21 cellular contexts compared by ENCODE assay signal in the genomic region with DNA sequence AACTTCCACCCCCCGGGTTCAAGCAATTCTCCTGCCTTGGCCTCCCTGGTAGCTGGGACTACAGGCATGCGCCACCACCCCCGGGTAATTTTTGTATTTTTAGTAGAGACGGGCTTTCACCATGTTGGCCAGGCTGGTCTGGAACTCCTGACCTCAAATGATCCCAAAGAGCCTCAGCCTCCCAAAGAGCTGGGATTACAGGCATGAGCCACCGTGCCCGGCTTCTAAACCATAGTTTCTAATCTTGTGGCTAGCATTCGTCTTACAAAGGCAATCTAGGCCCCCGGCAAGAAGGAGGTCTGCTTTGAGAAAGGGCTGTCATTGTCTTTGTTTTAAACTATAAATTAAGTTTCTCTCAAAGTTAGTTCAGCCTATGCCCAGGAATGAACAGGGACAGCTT. TPM values are rescaled to one million over a fixed set of nuclear protein-coding genes. Genes with fewer than 3 reads are reported as not detected.
DNase-seq lines count a peak whose midpoint lies in the region; ATAC-seq and TF ChIP-seq lines count a peak whose summit lies in the region.
"Had no signal": no experiment of that assay in that cellular context is flagged by ENCODE, and none has a peak within 500 bp of the region (broad histone marks: within the 10 kb centered on the region; RNA-seq: fewer than 3 reads in every experiment).

No MANE protein-coding gene starts in this region.

- no peaks in the 10 kb centered on the region for H3K9me3 Mint-ChIP-seq in activated CD8-positive, alpha-beta memory T cell treated with anti-CD3 and anti-CD28 coated beads, Interleukin-2, amount 10 ng/mL, durations not matched to agents 7 days and 5 days (ENCODE audit: low read depth)
- H3K9me3 Mint-ChIP-seq in H9 (no peaks in the 10 kb centered on the region), WTC11 (no peaks in the 10 kb centered on the region), nephron (peaks cover 2% of the 10 kb centered on the region)
- H3K9me3 Mint-ChIP-seq: CD4-positive, alpha-beta memory T cell had no signal

- H3K23me2 ChIP-seq in H9 (ENCODE audit: insufficient read length, low read depth, low read length, poor library complexity, severe bottlenecking): no peaks in the 10 kb centered on the region

- no peak for TF ChIP-seq POLR2A in testis (IDR thresholded peaks at IDR 0.05)

- POLR2A ChIA-PET in WTC11 (lab: Charles Lee): interaction anchor here (1.2 kb wide), 1 partner anchor 14 kb away, joined by 5 read pairs; no protein-coding TSS in a partner anchor

- H3K36me3 ChIP-seq in testis (ENCODE audit: low read depth, missing control alignments): no peaks in the 10 kb centered on the region
- H3K36me3 ChIP-seq: HAP-1 had no signal

- H3K79me1 ChIP-seq in H9 (ENCODE audit: insufficient read depth, low read depth, low read length, poor library complexity, severe bottlenecking): no peaks in the 10 kb centered on the region

- ATAC-seq in activated CD8-positive, alpha-beta memory T cell treated with anti-CD3 and anti-CD28 coated beads, Interleukin-2, amount 10 ng/mL, durations not matched to agents 7 days and 5 days: no peak
- no peak for ATAC-seq in WTC11
- no peak for ATAC-seq in GM18520 (IDR thresholded peaks at IDR 0.05; ENCODE audit: unreplicated experiment)

- H2AK5ac ChIP-seq in H9 (ENCODE audit: insufficient read length, low read length): no peak overlapping the region

- H3K18ac ChIP-seq in H9 (ENCODE audit: insufficient read length, low read depth, low read length): no peak overlapping the region

- H3K4me3 ChIP-seq in testis: no peak overlapping the region
- H3K4me3 ChIP-seq: HAP-1 had no signal

- no peaks in the 10 kb centered on the region for H3K36me3 Mint-ChIP-seq in activated CD8-positive, alpha-beta memory T cell treated with anti-CD3 and anti-CD28 coated beads, Interleukin-2, amount 10 ng/mL, durations not matched to agents 7 days and 5 days
- H3K36me3 Mint-ChIP-seq in H9 (ENCODE audit: insufficient read depth in 1 of 3, low read depth in 3 of 3) (no peaks in the 10 kb centered on the region; a peak in 2 of 7 replicates), WTC11 (no peaks in the 10 kb centered on the region), nephron (ENCODE audit: low read depth) (no peaks in the 10 kb centered on the region)
- H3K36me3 Mint-ChIP-seq: CD4-positive, alpha-beta memory T cell had no signal

- no peaks in the 10 kb centered on the region for H3K79me2 ChIP-seq in H9 (ENCODE audit: insufficient read depth, low read length)

- H3K9me3 ChIP-seq in H9 (ENCODE audit: control insufficient read depth, low read depth, low read length): no peaks in the 10 kb centered on the region
- no peaks in the 10 kb centered on the region for H3K9me3 ChIP-seq in testis
- H3K9me3 ChIP-seq: HAP-1 had no signal

- H4K91ac ChIP-seq in H9 (ENCODE audit: insufficient read length, low read depth, low read length): no peak overlapping the region

- no peak overlapping the region for H2BK20ac ChIP-seq in H9 (ENCODE audit: low read depth, low read length, poor library complexity, severe bottlenecking)

- CTCF ChIA-PET in activated CD8-positive, alpha-beta memory T cell treated with anti-CD3 and anti-CD28 coated beads, Interleukin-2, amount 10 ng/mL, durations not matched to agents 7 days and 5 days (lab: Charles Lee): interaction anchor here (2.4 kb wide), 1 partner anchor 9 kb away, joined by 8 read pairs; no protein-coding TSS in a partner anchor
- CTCF ChIA-PET in WTC11 (lab: Charles Lee): interaction anchor here (1.3 to 1.5 kb wide), 2 partner anchors 9 kb away, joined by 3 to 7 read pairs; no protein-coding TSS in a partner anchor

- no peaks in the 10 kb centered on the region for H4K20me1 ChIP-seq in H9 (ENCODE audit: control insufficient read depth, insufficient read depth, insufficient read length)

- no peak overlapping the region for H3K23ac ChIP-seq in H9 (ENCODE audit: insufficient read length, low read depth, low read length)

- no peak overlapping the region for H3K4me3 Mint-ChIP-seq in activated CD8-positive, alpha-beta memory T cell treated with anti-CD3 and anti-CD28 coated beads, Interleukin-2, amount 10 ng/mL, durations not matched to agents 7 days and 5 days
- peak overlapping the region in 1 of 2 experiments; percentile 11; a peak in 1 of 5 replicates for H3K4me3 Mint-ChIP-seq in H9
- no peak overlapping the region for H3K4me3 Mint-ChIP-seq in WTC11
- H3K4me3 Mint-ChIP-seq in nephron: no peak overlapping the region
- H3K4me3 Mint-ChIP-seq: CD4-positive, alpha-beta memory T cell had no signal

- no peak overlapping the region for H2BK5ac ChIP-seq in H9 (ENCODE audit: insufficient read length, low read length)

- TF ChIP-seq CTCF in H9 (conservative IDR thresholded peaks at IDR 0.05): no peak
- no peak for TF ChIP-seq CTCF in WTC11 (IDR thresholded peaks at IDR 0.05)
- no peak for TF ChIP-seq CTCF in nephron (IDR thresholded peaks at IDR 0.05; ENCODE audit: unreplicated experiment in 3 of 3)
- TF ChIP-seq CTCF in testis (IDR thresholded peaks at IDR 0.05): no peak

- H3K14ac ChIP-seq in H9 (ENCODE audit: insufficient read depth, low read length): no peak overlapping the region

- no peak overlapping the region for H3K4me2 ChIP-seq in H9 (ENCODE audit: insufficient read depth, insufficient read length, low read length)

- no peak overlapping the region for H4K5ac ChIP-seq in H9 (ENCODE audit: insufficient read length, low read depth, low read length)

- no peak overlapping the region for H3K4ac ChIP-seq in H9 (ENCODE audit: low read depth, low read length)

- WGBS in H9 (ENCODE audit: extremely low coverage, insufficient read length, low lambda C conversion rate): no CpG with 5 or more reads among the region's 8 CpGs
- WGBS in testis, 2 donors: 85 to 89% methylated on average over 8 of the region's 8 CpGs

- no peak overlapping the region for H4K8ac ChIP-seq in H9 (replicated peaks; ENCODE audit: insufficient read length, low read depth, low read length)

- H3K27me3 ChIP-seq in H9 (ENCODE audit: insufficient read depth, low read length) (no peaks in the 10 kb centered on the region), testis (no peaks in the 10 kb centered on the region)

- no peak overlapping the region for H2BK15ac ChIP-seq in H9 (ENCODE audit: low read depth, low read length)

- no peak overlapping the region for H2BK120ac ChIP-seq in H9 (ENCODE audit: low read depth, low read length, poor library complexity, severe bottlenecking)

- peak; percentile 3 for DNase-seq in activated CD8-positive, alpha-beta memory T cell treated with anti-CD3 and anti-CD28 coated beads, Interleukin-2, amount 50 U/mL, for 48 hours
- DNase-seq in activated CD8-positive, alpha-beta memory T cell treated with anti-CD3 and anti-CD28 coated beads, Interleukin-2, amount 10 ng/mL, durations not matched to agents 7 days and 5 days: no peak
- DNase-seq in H9 (peak; percentile 5), WTC11 (ENCODE audit: low spot score) (no peak), HPDE6-E6E7 (ENCODE audit: extremely low spot score) (no peak), testis (no peak)
- DNase-seq: C1 segment of cervical spinal cord; Calu3; CD4-positive, alpha-beta memory T cell; COR-L47; DMS79; EL; GDM1; HFFc6 had no signal

- H3K4me1 ChIP-seq in H9 (ENCODE audit: insufficient read depth, low read length): peaks cover 7% of the 10 kb centered on the region; the same call in 1 of the 2 replicates
- H3K4me1 ChIP-seq in testis: no peaks in the 10 kb centered on the region

- no peak overlapping the region for H3K27ac Mint-ChIP-seq in activated CD8-positive, alpha-beta memory T cell treated with anti-CD3 and anti-CD28 coated beads, Interleukin-2, amount 10 ng/mL, durations not matched to agents 7 days and 5 days
- H3K27ac Mint-ChIP-seq in H9 (peak overlapping the region in 2 of 3 experiments; percentile 96 to 99; a peak in 3 of 7 replicates), WTC11 (peak overlapping the region; percentile 68; the same call in 1 of the 2 replicates), nephron (peak overlapping the region in 2 of 3 experiments; percentile 54 to 88)
- H3K27ac Mint-ChIP-seq: HFFc6 had no signal

- H2BK12ac ChIP-seq in H9 (ENCODE audit: insufficient read length, low read depth, low read length): no peak overlapping the region

- H3K9ac ChIP-seq in H9 (ENCODE audit: extremely low read depth, insufficient read length, low read length): no peak overlapping the region

- H2AFZ ChIP-seq in H9 (ENCODE audit: low read length): no peak overlapping the region

- intact Hi-C loops in testis (cut with DNase I; ENCODE audit: low total_unique reads): no loop called here

- no peak overlapping the region for H3K56ac ChIP-seq in H9 (ENCODE audit: insufficient read length, low read depth, low read length)

- no peaks in the 10 kb centered on the region for H3K4me1 Mint-ChIP-seq in activated CD8-positive, alpha-beta memory T cell treated with anti-CD3 and anti-CD28 coated beads, Interleukin-2, amount 10 ng/mL, durations not matched to agents 7 days and 5 days
- H3K4me1 Mint-ChIP-seq in H9 (peaks cover 53 to 54% of the 10 kb centered on the region in 2 experiments), WTC11 (peaks cover 54% of the 10 kb centered on the region), nephron (peaks cover 39% of the 10 kb centered on the region)
- H3K4me1 Mint-ChIP-seq: CD4-positive, alpha-beta memory T cell had no signal

- no peak overlapping the region for H3T11ph ChIP-seq in H9 (ENCODE audit: low read length)

- peaks cover 14% of the 10 kb centered on the region for H3K27me3 Mint-ChIP-seq in activated CD8-positive, alpha-beta memory T cell treated with anti-CD3 and anti-CD28 coated beads, Interleukin-2, amount 10 ng/mL, durations not matched to agents 7 days and 5 days
- no peaks in the 10 kb centered on the region for H3K27me3 Mint-ChIP-seq in H9 (ENCODE audit: low read depth)
- H3K27me3 Mint-ChIP-seq in WTC11 (ENCODE audit: low read depth): no peaks in the 10 kb centered on the region
- peaks cover 7% of the 10 kb centered on the region for H3K27me3 Mint-ChIP-seq in nephron (ENCODE audit: low read depth)

- H3K27ac ChIP-seq in H9 (ENCODE audit: insufficient read length, low read depth, low read length) (no peak overlapping the region), testis (no peak overlapping the region)

TF ChIP-seq in WTC11, 78 proteins besides CTCF, POLR2A, EP300 and RAD21:
- TF ChIP-seq ZNF121 (CRISPR knock-in tag; IDR thresholded peaks at IDR 0.05): peak; percentile 64; the same call in 1 of the 2 replicates
- TF ChIP-seq PRRX2 (CRISPR knock-in tag; IDR thresholded peaks at IDR 0.05): no peak
- TF ChIP-seq CREM (CRISPR knock-in tag; IDR thresholded peaks at IDR 0.05): no peak

RNA-seq across cellular contexts. Expression of a gene that starts 10.4 kb away (rescaled TPM):
- not detected for total RNA-seq in activated CD8-positive, alpha-beta memory T cell treated with anti-CD3 and anti-CD28 coated beads, Interleukin-2, amount 10 ng/mL, durations not matched to agents 7 days and 5 days
- total RNA-seq in H9 (2021) (422 and 423 TPM in 2 replicates), WTC11 (2021) (296 to 319 TPM (median 303 TPM) in 3 replicates), testis (1 to 10 TPM; 8.4 to 9.1 TPM)
- 1.5 TPM for polyA plus RNA-seq in testis (ENCODE audit: insufficient read depth, low read depth, low replicate concordance)
- total RNA-seq: A172; A673; Calu3; CD4-positive, alpha-beta memory T cell; H4; HFFc6 had no signal
- polyA plus RNA-seq: BJ; CD4-positive, alpha-beta memory T cell had no signal

Comparison
In these comparisons a context has a peak if more than half of its experiments do, and no peak if none do; other contexts are left out.
1. DNase-seq: peak in activated CD8-positive, alpha-beta memory T cell treated with anti-CD3 and anti-CD28 coated beads, Interleukin-2, amount 50 U/mL, for 48 hours (single experiment) and H9 (single experiment); none in activated CD8-positive, alpha-beta memory T cell treated with anti-CD3 and anti-CD28 coated beads, Interleukin-2, amount 10 ng/mL, durations not matched to agents 7 days and 5 days (single experiment), WTC11 (single experiment), HPDE6-E6E7 (single experiment) and testis (single experiment).
2. RNA of a gene that starts 10.4 kb away (total RNA-seq): 422 to 423 TPM in H9 and 296 to 319 TPM in WTC11; 8.4 to 9.1 TPM in testis and not detected in activated CD8-positive, alpha-beta memory T cell treated with anti-CD3 and anti-CD28 coated beads, Interleukin-2, amount 10 ng/mL, durations not matched to agents 7 days and 5 days; every median in the first group is over 10 times any median in the second.